1 cellular context compared by ENCODE assay signal in the genomic region with DNA sequence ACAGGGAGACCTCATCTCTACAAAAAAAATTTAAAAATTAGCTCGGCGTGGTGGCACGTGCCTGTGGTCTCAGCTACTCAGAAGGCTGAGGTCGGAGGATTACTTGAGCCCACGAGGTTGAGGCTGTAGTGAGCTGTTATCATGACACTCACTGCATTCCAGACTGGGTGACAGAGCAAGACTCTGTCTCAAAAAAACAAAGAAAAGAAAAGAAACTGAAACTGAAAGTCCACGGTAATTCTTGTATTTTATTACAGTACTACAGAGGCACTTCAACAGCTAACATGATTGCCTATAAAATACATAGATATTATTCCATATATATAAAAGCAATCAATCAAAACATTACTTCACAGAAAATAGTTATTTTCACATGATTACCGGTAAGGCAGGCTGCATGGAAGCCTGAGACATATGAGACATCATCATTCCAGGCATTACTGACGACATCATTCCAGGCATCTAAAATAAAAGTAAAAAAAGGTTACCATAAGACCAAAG.
TF ChIP-seq lines count a peak whose summit lies in the region.

No MANE protein-coding gene starts in this region.

TF ChIP-seq in K562, 482 proteins besides CTCF, POLR2A, EP300 and RAD21:
- TF ChIP-seq, protein P1, sequence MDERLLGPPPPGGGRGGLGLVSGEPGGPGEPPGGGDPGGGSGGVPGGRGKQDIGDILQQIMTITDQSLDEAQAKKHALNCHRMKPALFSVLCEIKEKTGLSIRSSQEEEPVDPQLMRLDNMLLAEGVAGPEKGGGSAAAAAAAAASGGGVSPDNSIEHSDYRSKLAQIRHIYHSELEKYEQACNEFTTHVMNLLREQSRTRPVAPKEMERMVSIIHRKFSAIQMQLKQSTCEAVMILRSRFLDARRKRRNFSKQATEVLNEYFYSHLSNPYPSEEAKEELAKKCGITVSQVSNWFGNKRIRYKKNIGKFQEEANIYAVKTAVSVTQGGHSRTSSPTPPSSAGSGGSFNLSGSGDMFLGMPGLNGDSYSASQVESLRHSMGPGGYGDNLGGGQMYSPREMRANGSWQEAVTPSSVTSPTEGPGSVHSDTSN (CRISPR knock-in tag; IDR thresholded peaks at IDR 0.05; ENCODE audit: low read depth), result no peak
- TF ChIP-seq, protein P1 (tag; conservative IDR thresholded peaks at IDR 0.05; ENCODE audit: low read depth), result 0 out of 2 replicates have a peak, but pooled peaks have one; percentile 16
- TF ChIP-seq ZNF274 (IDR thresholded peaks at IDR 0.05; ENCODE audit: borderline replicate concordance, low read depth, low read length), result no peak
TF ChIP-seq in K562: peak in this region for 1.
